29 cellular contexts compared by ENCODE assay signal in genomic region chr20:14957416-14957815, GRCh38.
"Had no signal": no experiment of that assay in that cellular context is flagged by ENCODE, and none has a peak within 500 bp of the region (broad histone marks: within the 10 kb centered on the region; RNA-seq: fewer than 3 reads in every experiment).

No MANE protein-coding gene starts in this region.

- H3K27ac Mint-ChIP-seq: activated CD4-positive, alpha-beta memory T cell treated with anti-CD3 and anti-CD28 coated beads for 36 hours; activated CD4-positive, alpha-beta T cell treated with anti-CD3 and anti-CD28 coated beads, Interleukin-2, amount 10 ng/mL, durations not matched to agents 24 days and 14 days; activated naive CD4-positive, alpha-beta T cell treated with anti-CD3 and anti-CD28 coated beads, Interleukin-2, amount 10 ng/mL, durations not matched to agents 7 days and 5 days; activated naive CD8-positive, alpha-beta T cell treated with anti-CD3 and anti-CD28 coated beads, Interleukin-2, amount 10 ng/mL, durations not matched to agents 7 days and 5 days; activated T-cell treated with anti-CD3 and anti-CD28 coated beads, Interleukin-2, amount 50 U/mL, for 24 hours; naive B cell; T-helper 17 cell had no signal

- H3K36me3 ChIP-seq: ascending aorta, cardiac muscle cell, heart right ventricle, WERI-Rb-1 had no signal

- ATAC-seq: esophagus mucosa; heart right ventricle; left cardiac atrium; left ventricle myocardium superior; right cardiac atrium; stimulated activated naive CD8-positive, alpha-beta T cell treated with anti-CD3 and anti-CD28 coated beads, Interleukin-15, Interleukin-2, amounts not matched to agents 100 U/mL and 50 U/mL, for 24 hours; T-helper 17 cell had no signal

- FAIRE-seq: keratinocyte, urothelium cell line had no signal

- H3K27me3 ChIP-seq: ascending aorta, cardiac muscle cell, heart right ventricle, testis had no signal

- H3K27me3 Mint-ChIP-seq: activated CD4-positive, alpha-beta memory T cell treated with anti-CD3 and anti-CD28 coated beads for 36 hours; activated CD4-positive, alpha-beta T cell treated with anti-CD3 and anti-CD28 coated beads, Interleukin-2, amount 10 ng/mL, durations not matched to agents 24 days and 14 days; activated naive CD4-positive, alpha-beta T cell treated with anti-CD3 and anti-CD28 coated beads, Interleukin-2, amount 10 ng/mL, durations not matched to agents 7 days and 5 days; activated naive CD8-positive, alpha-beta T cell treated with anti-CD3 and anti-CD28 coated beads, Interleukin-2, amount 10 ng/mL, durations not matched to agents 7 days and 5 days; activated T-cell treated with anti-CD3 and anti-CD28 coated beads, Interleukin-2, amount 50 U/mL, for 24 hours; brain; T-helper 17 cell had no signal

- H3K4me1 Mint-ChIP-seq: activated CD4-positive, alpha-beta T cell treated with anti-CD3 and anti-CD28 coated beads, Interleukin-2, amount 10 ng/mL, durations not matched to agents 24 days and 14 days; activated naive CD4-positive, alpha-beta T cell treated with anti-CD3 and anti-CD28 coated beads, Interleukin-2, amount 10 ng/mL, durations not matched to agents 7 days and 5 days; activated naive CD8-positive, alpha-beta T cell treated with anti-CD3 and anti-CD28 coated beads, Interleukin-2, amount 10 ng/mL, durations not matched to agents 7 days and 5 days; naive B cell; T-helper 17 cell had no signal

- H3K36me3 Mint-ChIP-seq: activated CD4-positive, alpha-beta memory T cell treated with anti-CD3 and anti-CD28 coated beads for 36 hours; activated naive CD4-positive, alpha-beta T cell treated with anti-CD3 and anti-CD28 coated beads, Interleukin-2, amount 10 ng/mL, durations not matched to agents 7 days and 5 days; activated naive CD8-positive, alpha-beta T cell treated with anti-CD3 and anti-CD28 coated beads, Interleukin-2, amount 10 ng/mL, durations not matched to agents 7 days and 5 days; brain; naive B cell had no signal

- H3K4me1 ChIP-seq: ascending aorta, heart right ventricle, testis had no signal

- H3K4me3 Mint-ChIP-seq: activated CD4-positive, alpha-beta memory T cell treated with anti-CD3 and anti-CD28 coated beads for 36 hours; activated CD4-positive, alpha-beta T cell treated with anti-CD3 and anti-CD28 coated beads, Interleukin-2, amount 10 ng/mL, durations not matched to agents 24 days and 14 days; activated naive CD4-positive, alpha-beta T cell treated with anti-CD3 and anti-CD28 coated beads, Interleukin-2, amount 10 ng/mL, durations not matched to agents 7 days and 5 days; activated naive CD8-positive, alpha-beta T cell treated with anti-CD3 and anti-CD28 coated beads, Interleukin-2, amount 10 ng/mL, durations not matched to agents 7 days and 5 days; activated T-cell treated with anti-CD3 and anti-CD28 coated beads, Interleukin-2, amount 50 U/mL, for 24 hours; brain; naive B cell; T-helper 17 cell had no signal

- H3K27ac ChIP-seq: ascending aorta, cardiac muscle cell, heart right ventricle, testis, WERI-Rb-1 had no signal

- DNase-seq: activated CD4-positive, alpha-beta memory T cell treated with anti-CD3 and anti-CD28 coated beads for 36 hours; activated CD4-positive, alpha-beta T cell treated with anti-CD3 and anti-CD28 coated beads, Interleukin-2, amount 10 ng/mL, durations not matched to agents 24 days and 14 days; activated CD4-positive, CD25-positive, alpha-beta regulatory T cell treated with anti-CD3 and anti-CD28 coated beads, Interleukin-2, amount 50 U/mL, for 72 hours; activated CD8-positive, alpha-beta memory T cell treated with anti-CD3 and anti-CD28 coated beads, Interleukin-2, amount 50 U/mL, for 48 hours; activated gamma-delta T cell; activated naive CD4-positive, alpha-beta T cell treated with anti-CD3 and anti-CD28 coated beads, Interleukin-2, amount 10 ng/mL, durations not matched to agents 7 days and 5 days; activated naive CD8-positive, alpha-beta T cell treated with anti-CD3 and anti-CD28 coated beads, Interleukin-2, amount 10 ng/mL, durations not matched to agents 7 days and 5 days; activated T-cell treated with anti-CD3 and anti-CD28 coated beads, Interleukin-2, amount 50 U/mL, for 24 hours; cortex of kidney; foreskin fibroblast; heart right ventricle; left cardiac atrium; left ventricle myocardium superior; naive B cell; occipital lobe; right cardiac atrium; stimulated activated CD4-positive, alpha-beta T cell treated with anti-CD3 and anti-CD28 coated beads, Interleukin-2, amount 100 ng/mL, for 48 hours; stimulated activated naive CD8-positive, alpha-beta T cell treated with anti-CD3 and anti-CD28 coated beads, Interleukin-15, Interleukin-2, amounts not matched to agents 100 U/mL and 50 U/mL, for 24 hours; T-helper 17 cell; T1000; testis; trophoblast cell; WERI-Rb-1 had no signal

- H3K9me3 ChIP-seq: ascending aorta, heart right ventricle, testis had no signal

- H3K4me3 ChIP-seq: ascending aorta, cardiac muscle cell, heart right ventricle, testis had no signal
